Comparison of ENCODE assay signal across 22 cellular contexts in the genomic region with DNA sequence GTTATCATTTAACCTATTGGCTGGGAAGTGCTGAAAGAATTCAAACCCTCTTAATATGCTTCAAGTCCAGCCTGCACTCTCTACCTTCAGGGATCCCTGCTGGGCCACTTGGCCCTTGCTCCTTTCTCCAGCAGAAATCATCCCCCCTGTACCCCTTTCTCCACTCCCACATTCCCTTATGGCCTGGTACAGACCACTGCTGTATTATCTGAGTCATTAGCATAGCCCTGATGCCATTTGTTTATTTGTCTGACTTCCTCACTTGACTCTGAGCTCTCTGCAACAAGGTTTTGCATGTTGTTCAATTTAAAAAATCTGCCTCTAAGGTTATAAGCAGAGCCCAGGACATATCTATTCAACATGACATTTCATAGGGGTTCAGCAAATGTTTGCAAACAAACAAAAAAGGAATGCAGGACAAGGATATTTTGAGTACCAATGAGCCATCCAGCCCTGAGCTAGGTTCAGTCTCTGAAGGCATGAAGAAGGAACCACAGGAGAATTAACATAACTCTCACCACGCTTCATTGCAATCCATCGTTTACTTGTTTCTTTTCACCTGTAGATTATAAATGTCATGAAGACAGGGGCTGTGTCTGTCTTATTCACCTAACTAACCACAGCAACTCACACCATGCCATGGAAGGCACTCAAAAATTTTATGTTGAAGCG. TPM values are rescaled to one million over a fixed set of nuclear protein-coding genes. Genes with fewer than 3 reads are reported as not detected.
DNase-seq lines count a peak whose midpoint lies in the region; ATAC-seq, FAIRE-seq and TF ChIP-seq lines count a peak whose summit lies in the region.
"Had no signal": no experiment of that assay in that cellular context is flagged by ENCODE, and none has a peak within 500 bp of the region (broad histone marks: within the 10 kb centered on the region; RNA-seq: fewer than 3 reads in every experiment).

No MANE protein-coding gene starts in this region.

- no peaks in the 10 kb centered on the region for H3K9me2 ChIP-seq in OCI-LY7 (ENCODE audit: insufficient read depth, low read length)
- H3K9me2 ChIP-seq: SK-N-SH had no signal

- no peak overlapping the region for H3K27ac Mint-ChIP-seq in natural killer cell treated with Interleukin-12 subunit alpha and Interleukin-12 subunit beta and Interleukin-15 and Interleukin-18, amount 100 ng/mL, for 72 hours
- H3K27ac Mint-ChIP-seq in natural killer cell (no peak overlapping the region), memory B cell (peak overlapping the region; percentile 38), osteocyte (ENCODE audit: unreplicated experiment) (no peak overlapping the region)
- no peak overlapping the region for H3K27ac Mint-ChIP-seq in activated T-helper 1 cell treated with anti-CD3 and anti-CD28 coated beads, Interleukin-12 subunit alpha, Interleukin-12 subunit beta, Interleukin-2, Interleukin-4 antibody, amounts not matched to agents 30 ng/mL and 10 ng/mL and 1 ng/mL, durations not matched to agents 14 hours and 24 hours and 36 hours

- FAIRE-seq in D721Med (lab: Jason Lieb, UNC) = no peak

- H3K9me3 Mint-ChIP-seq in natural killer cell treated with Interleukin-12 subunit alpha and Interleukin-12 subunit beta and Interleukin-15 and Interleukin-18, amount 100 ng/mL, for 72 hours = no peaks in the 10 kb centered on the region
- H3K9me3 Mint-ChIP-seq in natural killer cell (no peaks in the 10 kb centered on the region), memory B cell (peaks cover 2% of the 10 kb centered on the region), osteocyte (ENCODE audit: unreplicated experiment) (no peaks in the 10 kb centered on the region)
- no peaks in the 10 kb centered on the region for H3K9me3 Mint-ChIP-seq in activated T-helper 1 cell treated with anti-CD3 and anti-CD28 coated beads, Interleukin-12 subunit alpha, Interleukin-12 subunit beta, Interleukin-2, Interleukin-4 antibody, amounts not matched to agents 30 ng/mL and 10 ng/mL and 1 ng/mL, durations not matched to agents 14 hours and 24 hours and 36 hours

- H3K4me1 Mint-ChIP-seq in natural killer cell treated with Interleukin-12 subunit alpha and Interleukin-12 subunit beta and Interleukin-15 and Interleukin-18, amount 100 ng/mL, for 72 hours (ENCODE audit: low read depth in 2 of 2) = no peaks in the 10 kb centered on the region
- no peaks in the 10 kb centered on the region for H3K4me1 Mint-ChIP-seq in natural killer cell
- peaks cover 41% of the 10 kb centered on the region for H3K4me1 Mint-ChIP-seq in memory B cell
- peaks cover 5% of the 10 kb centered on the region for H3K4me1 Mint-ChIP-seq in osteocyte (ENCODE audit: unreplicated experiment)
- peaks cover 1% of the 10 kb centered on the region for H3K4me1 Mint-ChIP-seq in activated T-helper 1 cell treated with anti-CD3 and anti-CD28 coated beads, Interleukin-12 subunit alpha, Interleukin-12 subunit beta, Interleukin-2, Interleukin-4 antibody, amounts not matched to agents 30 ng/mL and 10 ng/mL and 1 ng/mL, durations not matched to agents 14 hours and 24 hours and 36 hours (ENCODE audit: low read depth)

- no TSS peak for BruUV-seq in OCI-LY7 (replicated peaks; lab: Mats Ljungman, UMichigan)

- peak overlapping the region; percentile 49 for H3K4me2 ChIP-seq in OCI-LY7 (ENCODE audit: low read length)
- H3K4me2 ChIP-seq: SK-N-SH had no signal

- no peak overlapping the region for H3K4me3 ChIP-seq in OCI-LY7 (ENCODE audit: low read depth, low read length, poor library complexity, severe bottlenecking)

- no peak overlapping the region for H3K4me3 Mint-ChIP-seq in natural killer cell treated with Interleukin-12 subunit alpha and Interleukin-12 subunit beta and Interleukin-15 and Interleukin-18, amount 100 ng/mL, for 72 hours
- no peak overlapping the region for H3K4me3 Mint-ChIP-seq in natural killer cell
- peak overlapping the region; percentile 38 for H3K4me3 Mint-ChIP-seq in memory B cell
- no peak overlapping the region for H3K4me3 Mint-ChIP-seq in osteocyte (ENCODE audit: unreplicated experiment)
- H3K4me3 Mint-ChIP-seq in activated T-helper 1 cell treated with anti-CD3 and anti-CD28 coated beads, Interleukin-12 subunit alpha, Interleukin-12 subunit beta, Interleukin-2, Interleukin-4 antibody, amounts not matched to agents 30 ng/mL and 10 ng/mL and 1 ng/mL, durations not matched to agents 14 hours and 24 hours and 36 hours = no peak overlapping the region
- H3K4me3 Mint-ChIP-seq: CD4-positive, CD25-positive, alpha-beta regulatory T cell had no signal

- DNase-seq in natural killer cell treated with Interleukin-12 subunit alpha and Interleukin-12 subunit beta and Interleukin-15 and Interleukin-18, amount 100 ng/mL, for 72 hours (ENCODE audit: low spot score) = peak; percentile 31
- DNase-seq in natural killer cell = no peak
- no peak for DNase-seq in OCI-LY7 (ENCODE audit: low spot score)
- DNase-seq in memory B cell (ENCODE audit: low spot score in 2 of 2) = no peak
- no peak for DNase-seq in osteocyte (ENCODE audit: extremely low spot score, unreplicated experiment)
- DNase-seq in D721Med (ENCODE audit: insufficient read length, low spot score) = no peak
- DNase-seq in activated T-helper 1 cell treated with anti-CD3 and anti-CD28 coated beads, Interleukin-12 subunit alpha, Interleukin-12 subunit beta, Interleukin-2, Interleukin-4 antibody, amounts not matched to agents 30 ng/mL and 10 ng/mL and 1 ng/mL, durations not matched to agents 14 hours and 24 hours and 36 hours (ENCODE audit: low spot score) = no peak
- DNase-seq: 8988T; BE2C; CD4-positive, CD25-positive, alpha-beta regulatory T cell; COR-L47; GDM1; GOT3; NCI-H1092 treated with DMSO at 0.1 percent for 48 hours; NCI-H146; NCI-H2081; NCI-H2171 treated with DMSO at 0.1 percent for 48 hours; NCI-H446; OCI-M1; SHP77; SK-N-SH had no signal

- H3K4me1 ChIP-seq in OCI-LY7 (ENCODE audit: insufficient read depth, low read length, poor library complexity, severe bottlenecking) = peaks cover 44% of the 10 kb centered on the region

- peaks cover 13% of the 10 kb centered on the region; the same call in 1 of the 2 replicates for H3K36me3 ChIP-seq in OCI-LY7 (ENCODE audit: insufficient read depth, low read length)
- H3K36me3 ChIP-seq: BE2C had no signal

- CTCF ChIA-PET in OCI-LY7 (lab: Charles Lee; ENCODE audit: unreplicated experiment) = interaction anchor here (1.0 kb wide), 1 partner anchor 22 kb away, joined by 5 read pairs; no protein-coding TSS in a partner anchor

- TF ChIP-seq CTCF in natural killer cell (IDR thresholded peaks at IDR 0.05) = no peak
- no peak for TF ChIP-seq CTCF in OCI-LY7 (conservative IDR thresholded peaks at IDR 0.05; ENCODE audit: low read length)
- TF ChIP-seq CTCF in osteocyte (IDR thresholded peaks at IDR 0.05) = no peak
- no peak for TF ChIP-seq CTCF in D721Med (IDR thresholded peaks at IDR 0.05; ENCODE audit: insufficient read depth, missing control alignments)

- no peaks in the 10 kb centered on the region for H3K9me3 ChIP-seq in OCI-LY7 (ENCODE audit: low read length)
- H3K9me3 ChIP-seq: BE2C, SK-N-SH had no signal

- peak overlapping the region; percentile 1 for H3K27ac ChIP-seq in OCI-LY7 (ENCODE audit: low read depth, low read length, poor library complexity, severe bottlenecking)

- H3K79me2 ChIP-seq in OCI-LY7 (ENCODE audit: insufficient read depth, low read depth, low read length) = peaks cover 33% of the 10 kb centered on the region

- POLR2A ChIA-PET in OCI-LY7 (lab: Charles Lee) = interaction anchor here (0.6 to 10.2 kb wide), 10 partner anchors 8 to 98 kb away, joined by 3 to 172 read pairs (median 4); a partner anchor contains a TSS

- H4K20me1 ChIP-seq in OCI-LY7 (ENCODE audit: insufficient read depth, low read length) = no peaks in the 10 kb centered on the region

- H3K27me3 Mint-ChIP-seq in natural killer cell treated with Interleukin-12 subunit alpha and Interleukin-12 subunit beta and Interleukin-15 and Interleukin-18, amount 100 ng/mL, for 72 hours = peaks cover 27 to 42% of the 10 kb centered on the region in 2 donors
- H3K27me3 Mint-ChIP-seq in natural killer cell (ENCODE audit: low read depth in 2 of 2) (peaks cover 15 to 48% of the 10 kb centered on the region in 2 donors), memory B cell (no peaks in the 10 kb centered on the region), osteocyte (ENCODE audit: unreplicated experiment) (peaks cover 69% of the 10 kb centered on the region)
- peaks cover 35% of the 10 kb centered on the region for H3K27me3 Mint-ChIP-seq in activated T-helper 1 cell treated with anti-CD3 and anti-CD28 coated beads, Interleukin-12 subunit alpha, Interleukin-12 subunit beta, Interleukin-2, Interleukin-4 antibody, amounts not matched to agents 30 ng/mL and 10 ng/mL and 1 ng/mL, durations not matched to agents 14 hours and 24 hours and 36 hours (ENCODE audit: insufficient read depth)

- no peaks in the 10 kb centered on the region for H3K36me3 Mint-ChIP-seq in natural killer cell treated with Interleukin-12 subunit alpha and Interleukin-12 subunit beta and Interleukin-15 and Interleukin-18, amount 100 ng/mL, for 72 hours
- no peaks in the 10 kb centered on the region for H3K36me3 Mint-ChIP-seq in natural killer cell
- no peaks in the 10 kb centered on the region for H3K36me3 Mint-ChIP-seq in memory B cell
- H3K36me3 Mint-ChIP-seq in osteocyte (ENCODE audit: unreplicated experiment) = no peaks in the 10 kb centered on the region
- no peaks in the 10 kb centered on the region for H3K36me3 Mint-ChIP-seq in activated T-helper 1 cell treated with anti-CD3 and anti-CD28 coated beads, Interleukin-12 subunit alpha, Interleukin-12 subunit beta, Interleukin-2, Interleukin-4 antibody, amounts not matched to agents 30 ng/mL and 10 ng/mL and 1 ng/mL, durations not matched to agents 14 hours and 24 hours and 36 hours (ENCODE audit: low read depth)
- H3K36me3 Mint-ChIP-seq: CD4-positive, CD25-positive, alpha-beta regulatory T cell had no signal

- H2AFZ ChIP-seq in OCI-LY7 (ENCODE audit: low read length) = no peak overlapping the region

- no peak for ATAC-seq in natural killer cell treated with Interleukin-12 subunit alpha and Interleukin-12 subunit beta and Interleukin-15 and Interleukin-18, amount 100 ng/mL, for 72 hours
- no peak for ATAC-seq in natural killer cell
- ATAC-seq in memory B cell (ENCODE audit: low read depth) = peak; percentile 58
- ATAC-seq in GM21515 (IDR thresholded peaks at IDR 0.05; ENCODE audit: unreplicated experiment) = no peak

- intact Hi-C loops in natural killer cell (cut with micrococcal nuclease) = no loop called here
- intact Hi-C loops in OCI-LY7 (cut with micrococcal nuclease; ENCODE audit: unreplicated experiment) = no loop called here
- intact Hi-C loops in activated T-helper 1 cell treated with anti-CD3 and anti-CD28 coated beads, Interleukin-12 subunit alpha, Interleukin-12 subunit beta, Interleukin-2, Interleukin-4 antibody, amounts not matched to agents 30 ng/mL and 10 ng/mL and 1 ng/mL, durations not matched to agents 14 hours and 24 hours and 36 hours (cut with micrococcal nuclease) = no loop called here

RNA-seq across cellular contexts. Expression of a gene that starts 26.6 kb away (rescaled TPM):
- under 1 TPM in 1 of 2 donors, not detected in 1; 0.28 TPM for total RNA-seq in natural killer cell treated with Interleukin-12 subunit alpha and Interleukin-12 subunit beta and Interleukin-15 and Interleukin-18, amount 100 ng/mL, for 72 hours
- total RNA-seq in natural killer cell (1 to 10 TPM; 1.5 to 4.4 (median 2.2) TPM), OCI-LY7 (2022) (3.0 and 3.4 TPM in 2 replicates), osteocyte (41.0 and 51.6 TPM in 2 replicates)
- total RNA-seq in OCI-LY7 (2014; rRNA removed; shearing (Covaris generic)) = 0.72 and 1.1 TPM in 2 replicates
- total RNA-seq in activated T-helper 1 cell treated with anti-CD3 and anti-CD28 coated beads, Interleukin-12 subunit alpha, Interleukin-12 subunit beta, Interleukin-2, Interleukin-4 antibody, amounts not matched to agents 30 ng/mL and 10 ng/mL and 1 ng/mL, durations not matched to agents 14 hours and 24 hours and 36 hours = 2.5 and 2.6 TPM in 2 replicates
